In genomic region chr17:6711681-6712057, GRCh38 we compare ENCODE assay signal across 1 cellular context.
TF ChIP-seq lines count a peak whose summit lies in the region.

No MANE protein-coding gene starts in this region.

TF ChIP-seq in HepG2, 621 proteins besides CTCF, POLR2A, EP300 and RAD21 (continued from another document and continues in another):
- TF ChIP-seq ZBTB49 (CRISPR knock-in tag; IDR thresholded peaks at IDR 0.05; ENCODE audit: borderline replicate concordance) (no peak), CEBPG (CRISPR knock-in tag; IDR thresholded peaks at IDR 0.05) (peak; percentile 14; the same call in 1 of the 2 replicates), ZNF615 (CRISPR knock-in tag; IDR thresholded peaks at IDR 0.05; ENCODE audit: borderline replicate concordance) (no peak), MNT (IDR thresholded peaks at IDR 0.05) (no peak), ZNF672 (CRISPR knock-in tag; IDR thresholded peaks at IDR 0.05) (no peak), TERF1 (CRISPR knock-in tag; IDR thresholded peaks at IDR 0.05) (no peak), ZSCAN12 (CRISPR knock-in tag; IDR thresholded peaks at IDR 0.05) (no peak), STAG1 (CRISPR knock-in tag; IDR thresholded peaks at IDR 0.05) (peak; percentile 2; the same call in 1 of the 2 replicates), ZNF580 (CRISPR knock-in tag; IDR thresholded peaks at IDR 0.05; ENCODE audit: borderline replicate concordance, low read depth) (peak; percentile 66; the same call in 1 of the 2 replicates), FOXO1 (CRISPR knock-in tag; IDR thresholded peaks at IDR 0.05) (peak; percentile 78), ATAD3A (CRISPR knock-in tag; IDR thresholded peaks at IDR 0.05) (no peak), RNF2 (conservative IDR thresholded peaks at IDR 0.05; ENCODE audit: low read depth) (no peak), NKX3-1 (CRISPR knock-in tag; IDR thresholded peaks at IDR 0.05) (no peak; the same call in 1 of the 2 replicates), HMGXB3 (CRISPR knock-in tag; IDR thresholded peaks at IDR 0.05; ENCODE audit: borderline replicate concordance) (no peak), MAZ (IDR thresholded peaks at IDR 0.05; ENCODE audit: borderline replicate concordance, low read depth, low read length) (no peak), MAZ (CRISPR knock-in tag; IDR thresholded peaks at IDR 0.05; ENCODE audit: low read depth) (peak; percentile 7; the same call in 1 of the 2 replicates), CHD4 (IDR thresholded peaks at IDR 0.05; ENCODE audit: borderline replicate concordance, low read length) (no peak), HNRNPK (IDR thresholded peaks at IDR 0.05; ENCODE audit: low read depth, low read length, poor library complexity, severe bottlenecking) (no peak), MAX (IDR thresholded peaks at IDR 0.05) (no peak), ZNF446 (CRISPR knock-in tag; IDR thresholded peaks at IDR 0.05) (no peak), JARID2 (CRISPR knock-in tag; IDR thresholded peaks at IDR 0.05; ENCODE audit: insufficient replicate concordance) (no peak), JDP2 (CRISPR knock-in tag; IDR thresholded peaks at IDR 0.05; ENCODE audit: borderline replicate concordance) (no peak), ARNTL (CRISPR knock-in tag; IDR thresholded peaks at IDR 0.05) (no peak), KLF16 (CRISPR knock-in tag; IDR thresholded peaks at IDR 0.05) (no peak; a peak in 1 of 4 replicates), ZMAT3 (CRISPR knock-in tag; conservative IDR thresholded peaks at IDR 0.05) (no peak), ZNF274 (CRISPR knock-in tag; IDR thresholded peaks at IDR 0.05) (no peak), ZBTB3 (CRISPR knock-in tag; IDR thresholded peaks at IDR 0.05; ENCODE audit: borderline replicate concordance, low read depth) (no peak), GZF1 (CRISPR knock-in tag; IDR thresholded peaks at IDR 0.05) (no peak), ZNF776 (CRISPR knock-in tag; IDR thresholded peaks at IDR 0.05) (no peak), ZNF20 (CRISPR knock-in tag; IDR thresholded peaks at IDR 0.05) (no peak), RBFOX2 (IDR thresholded peaks at IDR 0.05; ENCODE audit: low read depth, low read length) (no peak), ZNF660 (CRISPR knock-in tag; IDR thresholded peaks at IDR 0.05; ENCODE audit: borderline replicate concordance, low read depth) (no peak), PHF8 (CRISPR knock-in tag; IDR thresholded peaks at IDR 0.05) (no peak), HOXA3 (CRISPR knock-in tag; IDR thresholded peaks at IDR 0.05) (0 out of 2 replicates have a peak, but pooled peaks have one; percentile 17), ZNF607 (CRISPR knock-in tag; IDR thresholded peaks at IDR 0.05; ENCODE audit: borderline replicate concordance) (0 out of 2 replicates have a peak, but pooled peaks have one; percentile 22), ZNF510 (CRISPR knock-in tag; IDR thresholded peaks at IDR 0.05; ENCODE audit: low read depth) (no peak), ZNF547 (CRISPR knock-in tag; IDR thresholded peaks at IDR 0.05) (no peak), ZFAT (CRISPR knock-in tag; conservative IDR thresholded peaks at IDR 0.05) (no peak), ZBTB14 (CRISPR knock-in tag; IDR thresholded peaks at IDR 0.05) (no peak), TBX3 (IDR thresholded peaks at IDR 0.05; ENCODE audit: borderline replicate concordance) (no peak), ZNF740 (CRISPR knock-in tag; IDR thresholded peaks at IDR 0.05) (no peak), MED1 (CRISPR knock-in tag; IDR thresholded peaks at IDR 0.05) (peak; percentile 55), SP5 (CRISPR knock-in tag; IDR thresholded peaks at IDR 0.05; ENCODE audit: borderline replicate concordance, low read depth) (peak; percentile 89), RERE (CRISPR knock-in tag; IDR thresholded peaks at IDR 0.05; ENCODE audit: low read depth) (no peak)
